In genomic region chr17:55727275-55727674, GRCh38 we compare ENCODE assay signal across 20 cellular contexts. TPM values are rescaled to one million over a fixed set of nuclear protein-coding genes. Genes with fewer than 3 reads are reported as not detected.
DNase-seq lines count a peak whose midpoint lies in the region; ATAC-seq and TF ChIP-seq lines count a peak whose summit lies in the region.
"Had no signal": no experiment of that assay in that cellular context is flagged by ENCODE, and none has a peak within 500 bp of the region (broad histone marks: within the 10 kb centered on the region; RNA-seq: fewer than 3 reads in every experiment).

No MANE protein-coding gene starts in this region.

- peak overlapping the region; percentile 75 for H3K27ac Mint-ChIP-seq in osteocyte (ENCODE audit: unreplicated experiment)
- H3K27ac Mint-ChIP-seq: B cell; CD4-positive, alpha-beta T cell; GM23338 had no signal

- H3K36me3 Mint-ChIP-seq in osteocyte (ENCODE audit: unreplicated experiment) = no peaks in the 10 kb centered on the region

- H3K27me3 ChIP-seq in left ventricle myocardium inferior (ENCODE audit: low read depth) (no peaks in the 10 kb centered on the region), vagina (no peaks in the 10 kb centered on the region)

- peaks cover 88% of the 10 kb centered on the region for H3K4me1 Mint-ChIP-seq in osteocyte (ENCODE audit: unreplicated experiment)

- TF ChIP-seq CTCF in left ventricle myocardium inferior (IDR thresholded peaks at IDR 0.05; ENCODE audit: borderline replicate concordance) (no peak), osteocyte (IDR thresholded peaks at IDR 0.05) (no peak), vagina (IDR thresholded peaks at IDR 0.05) (no peak)

- ATAC-seq in left cardiac atrium = no peak
- ATAC-seq in GM18858 (IDR thresholded peaks at IDR 0.05; ENCODE audit: unreplicated experiment) = no peak
- ATAC-seq in GM21381 (IDR thresholded peaks at IDR 0.05; ENCODE audit: unreplicated experiment) = no peak
- ATAC-seq: GM23338, HepG2, Right ventricle myocardium inferior had no signal

- no peak for TF ChIP-seq POLR2A in vagina (IDR thresholded peaks at IDR 0.05)

- H3K36me3 ChIP-seq in left ventricle myocardium inferior = no peaks in the 10 kb centered on the region
- no peaks in the 10 kb centered on the region for H3K36me3 ChIP-seq in vagina

- no peak overlapping the region for H3K4me3 ChIP-seq in left ventricle myocardium inferior
- no peak overlapping the region for H3K4me3 ChIP-seq in vagina
- H3K4me3 ChIP-seq: GM23338 had no signal

- H3K27me3 Mint-ChIP-seq in osteocyte (ENCODE audit: unreplicated experiment) = no peaks in the 10 kb centered on the region

- H3K9me3 Mint-ChIP-seq in osteocyte (ENCODE audit: unreplicated experiment) = no peaks in the 10 kb centered on the region
- H3K9me3 Mint-ChIP-seq: CD4-positive, alpha-beta T cell; GM23338 had no signal

- peak overlapping the region; percentile 93 for H3K27ac ChIP-seq in left ventricle myocardium inferior (replicated peaks)
- H3K27ac ChIP-seq in epithelial cell of prostate = peak overlapping the region; percentile 44
- H3K27ac ChIP-seq in vagina = peak overlapping the region; percentile 31

- H3K4me1 ChIP-seq in left ventricle myocardium inferior = peaks cover 92% of the 10 kb centered on the region
- peaks cover 67% of the 10 kb centered on the region for H3K4me1 ChIP-seq in vagina

- intact Hi-C loops in left ventricle myocardium inferior (cut with micrococcal nuclease) = no loop called here
- intact Hi-C loops in left cardiac atrium (cut with DNase I) = loop anchor here in 1 of 2 donors (10.0 kb wide), 1 partner anchor 88 kb away; no protein-coding TSS in a partner anchor
- intact Hi-C loops in vagina (cut with DNase I) = loop anchor here (10.0 kb wide), 1 partner anchor 202 kb away; no protein-coding TSS in a partner anchor

- DNase-seq in left ventricle myocardium inferior (no peak), left cardiac atrium (no peak), epithelial cell of prostate (ENCODE audit: low read depth, low spot score) (no peak), osteocyte (ENCODE audit: extremely low spot score, unreplicated experiment) (no peak), vagina (ENCODE audit: extremely low spot score in 2 of 2) (no peak)
- DNase-seq in stimulated activated CD4-positive, alpha-beta T cell treated with anti-CD3 and anti-CD28 coated beads, Interleukin-4, amount 100 ng/mL, for 1 hour = no peak
- DNase-seq: ACHN; Calu3; CD4-positive, alpha-beta T cell; DND-41; GDM1; Karpas-422; NCI-H1417 treated with DMSO at 0.1 percent for 48 hours; NCI-H524 treated with DMSO at 0.1 percent for 48 hours had no signal

- H3K9me3 ChIP-seq in left ventricle myocardium inferior (replicated peaks) (no peaks in the 10 kb centered on the region), vagina (no peaks in the 10 kb centered on the region)

- H3K4me3 Mint-ChIP-seq in osteocyte (ENCODE audit: unreplicated experiment) = no peak overlapping the region
- H3K4me3 Mint-ChIP-seq: B cell; CD4-positive, alpha-beta T cell; GM23338 had no signal

RNA-seq across cellular contexts. Expression of gene TMEM100, which starts 4.6 kb away (rescaled TPM):
- 13.9 TPM for total RNA-seq in left ventricle myocardium inferior
- total RNA-seq in left cardiac atrium = 10 to 100 TPM; 18.3 to 24.3 TPM
- total RNA-seq in osteocyte = 3.3 and 3.4 TPM in 2 replicates
- 20.6 TPM for total RNA-seq in vagina
- total RNA-seq: B cell; Calu3; CD4-positive, alpha-beta T cell; HepG2 had no signal

RNA-seq across cellular contexts. Expression of gene PCTP, which starts 23.6 kb away (rescaled TPM):
- total RNA-seq in left ventricle myocardium inferior = 19.6 TPM
- total RNA-seq in left cardiac atrium = 10 to 100 TPM; 15.1 to 20.0 TPM
- 7.7 and 8.4 TPM in 2 replicates for total RNA-seq in osteocyte
- total RNA-seq in vagina = 8.6 TPM

Comparison
In these comparisons a context has a peak if more than half of its experiments do, and no peak if none do; other contexts are left out.
1. H3K27ac ChIP-seq: peak in every context shown above with its lines; median percentile 93 in left ventricle myocardium inferior; 44 in epithelial cell of prostate; 31 in vagina.